In the genomic region with DNA sequence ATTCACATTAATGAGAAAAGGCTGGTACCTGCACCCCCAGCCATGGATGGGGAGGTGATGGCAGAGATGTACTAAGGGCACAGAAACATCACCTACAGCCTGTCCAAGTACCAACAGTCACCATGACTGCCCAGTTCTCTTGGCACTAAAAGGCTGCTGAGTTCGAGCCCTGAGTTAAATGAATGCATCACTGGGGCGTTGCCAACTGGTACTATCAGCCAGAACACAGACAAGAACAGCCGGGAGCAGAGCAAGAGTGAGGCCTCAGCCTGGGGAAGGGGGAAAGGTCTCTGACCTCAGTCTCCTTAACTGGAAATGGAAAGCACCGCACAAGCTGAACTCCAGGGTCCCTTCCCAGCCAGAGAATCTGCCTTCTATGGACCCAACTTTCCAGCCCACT, we compare ENCODE assay signal across 27 cellular contexts.
DNase-seq lines count a peak whose midpoint lies in the region; FAIRE-seq and TF ChIP-seq lines count a peak whose summit lies in the region.
"Had no signal": no experiment of that assay in that cellular context is flagged by ENCODE, and none has a peak within 500 bp of the region (broad histone marks: within the 10 kb centered on the region; RNA-seq: fewer than 3 reads in every experiment).

No MANE protein-coding gene starts in this region.

- H3K4me3 Mint-ChIP-seq in activated CD4-positive, alpha-beta T cell treated with anti-CD3 and anti-CD28 coated beads, Interleukin-2, amount 10 ng/mL, durations not matched to agents 7 days and 5 days: no peak overlapping the region
- H3K4me3 Mint-ChIP-seq: activated T-cell treated with anti-CD3 and anti-CD28 coated beads, Interleukin-2, amount 50 U/mL, for 72 hours; dendritic cell treated with granulocyte-macrophage colony-stimulating factor and Interleukin-4, amounts not matched to agents 40 ng/mL and 50 ng/mL, for 4 days; IgD-negative memory B cell; naive B cell; T-helper 1 cell treated with Interleukin-12 subunit alpha and Interleukin-12 subunit beta and Interleukin-4 antibody, amounts not matched to agents 30 μg/mL and 1 μg/mL, for 36 hours had no signal

- H4K20me1 ChIP-seq in KMS-11 (ENCODE audit: insufficient read depth): no peaks in the 10 kb centered on the region

- no peak overlapping the region for H2BK12ac ChIP-seq in mesenchymal stem cell (ENCODE audit: low read length in 2 of 2)

- H3K18ac ChIP-seq in mesenchymal stem cell (ENCODE audit: low read depth in 1 of 2, low read length in 2 of 2): no peak overlapping the region

- peak overlapping the region; percentile 65; the same call in 1 of the 2 replicates for H3K9ac ChIP-seq in KMS-11
- no peak overlapping the region for H3K9ac ChIP-seq in adipocyte (ENCODE audit: low read length)
- no peak overlapping the region for H3K9ac ChIP-seq in mesenchymal stem cell (ENCODE audit: low read length)

- no peaks in the 10 kb centered on the region for H3K79me2 ChIP-seq in KMS-11 (ENCODE audit: insufficient read depth, low read depth)

- no peaks in the 10 kb centered on the region for H3K36me3 Mint-ChIP-seq in activated CD4-positive, alpha-beta T cell treated with anti-CD3 and anti-CD28 coated beads, Interleukin-2, amount 10 ng/mL, durations not matched to agents 7 days and 5 days (ENCODE audit: low read depth)
- H3K36me3 Mint-ChIP-seq: IgD-negative memory B cell, naive B cell had no signal

- no peaks in the 10 kb centered on the region for H3K9me3 ChIP-seq in adipocyte (ENCODE audit: control insufficient read depth, low read length)
- H3K9me3 ChIP-seq in mesenchymal stem cell (ENCODE audit: control insufficient read depth, low read length): no peaks in the 10 kb centered on the region
- H3K9me3 ChIP-seq: Caco-2, heart right ventricle, SJCRH30, upper lobe of right lung had no signal

- DNase-seq in AG10803 (ENCODE audit: low read depth) (peak; percentile 27), adipocyte (ENCODE audit: low read depth) (peak; percentile 30), globus pallidus (ENCODE audit: low spot score) (peak; percentile 11), mesenchymal stem cell (no peak), urothelium cell line (ENCODE audit: low spot score) (no peak), posterior vena cava (ENCODE audit: low spot score) (no peak)
- DNase-seq in activated CD4-positive, alpha-beta T cell treated with anti-CD3 and anti-CD28 coated beads, Interleukin-2, amount 10 ng/mL, durations not matched to agents 7 days and 5 days: no peak
- DNase-seq: activated CD4-positive, alpha-beta T cell treated with anti-CD3 and anti-CD28 coated beads for 4 hours; activated naive CD4-positive, alpha-beta T cell treated with Interleukin-2 at 50 U/mL for 16 hours; activated T-cell treated with anti-CD3 and anti-CD28 coated beads, Interleukin-2, amount 50 U/mL, for 72 hours; amniotic stem cell; Caco-2; heart right ventricle; left colon; naive B cell; NCI-H1417 treated with DMSO at 0.1 percent for 48 hours; NCI-H510A treated with DMSO at 0.1 percent for 48 hours; NK-92 treated with Interleukin-12 subunit alpha and Interleukin-12 subunit beta, amount 100 ng/mL, for 24 hours; occipital lobe; SJCRH30; stimulated activated CD4-positive, alpha-beta T cell treated with anti-CD3 and anti-CD28 coated beads, Interleukin-2, amount 100 ng/mL, for 24 hours; upper lobe of right lung had no signal

- CTCF ChIA-PET in activated CD4-positive, alpha-beta T cell treated with anti-CD3 and anti-CD28 coated beads, Interleukin-2, amount 10 ng/mL, durations not matched to agents 7 days and 5 days (lab: Charles Lee): no interaction called here

- peaks cover 3% of the 10 kb centered on the region for H3K27me3 Mint-ChIP-seq in activated CD4-positive, alpha-beta T cell treated with anti-CD3 and anti-CD28 coated beads, Interleukin-2, amount 10 ng/mL, durations not matched to agents 7 days and 5 days
- H3K27me3 Mint-ChIP-seq: dendritic cell treated with granulocyte-macrophage colony-stimulating factor and Interleukin-4, amounts not matched to agents 40 ng/mL and 50 ng/mL, for 4 days had no signal

- H3K4me2 ChIP-seq in KMS-11: peak overlapping the region; percentile 79
- no peak overlapping the region for H3K4me2 ChIP-seq in mesenchymal stem cell (ENCODE audit: low read length, poor library complexity, severe bottlenecking)
- H3K4me2 ChIP-seq: smooth muscle cell had no signal

- no peak overlapping the region for H2BK120ac ChIP-seq in mesenchymal stem cell (ENCODE audit: low read depth, low read length)

- no peaks in the 10 kb centered on the region for H3K27me3 ChIP-seq in KMS-11 (ENCODE audit: insufficient read depth, low read depth)
- H3K27me3 ChIP-seq in adipocyte (replicated peaks; ENCODE audit: control insufficient read depth, insufficient read depth, low read length): peaks cover 49% of the 10 kb centered on the region
- H3K27me3 ChIP-seq in mesenchymal stem cell (ENCODE audit: control insufficient read depth in 1 of 2, insufficient read depth in 1 of 2, low read length in 2 of 2): peaks cover 0 to 78% of the 10 kb centered on the region in 2 experiments

- H4K8ac ChIP-seq in mesenchymal stem cell (ENCODE audit: low read length): no peak overlapping the region

- H2BK15ac ChIP-seq in mesenchymal stem cell (ENCODE audit: low read depth, poor library complexity, severe bottlenecking): no peak overlapping the region

- no peaks in the 10 kb centered on the region for H3K9me3 Mint-ChIP-seq in activated CD4-positive, alpha-beta T cell treated with anti-CD3 and anti-CD28 coated beads, Interleukin-2, amount 10 ng/mL, durations not matched to agents 7 days and 5 days
- H3K9me3 Mint-ChIP-seq: activated T-cell treated with anti-CD3 and anti-CD28 coated beads, Interleukin-2, amount 50 U/mL, for 72 hours; dendritic cell treated with granulocyte-macrophage colony-stimulating factor and Interleukin-4, amounts not matched to agents 40 ng/mL and 50 ng/mL, for 4 days; IgD-negative memory B cell; naive B cell; T-helper 1 cell treated with Interleukin-12 subunit alpha and Interleukin-12 subunit beta and Interleukin-4 antibody, amounts not matched to agents 30 μg/mL and 1 μg/mL, for 36 hours had no signal

- peak overlapping the region; percentile 84 for H2AFZ ChIP-seq in KMS-11 (ENCODE audit: low read depth)
- H2AFZ ChIP-seq in mesenchymal stem cell (ENCODE audit: low read depth, low read length): no peak overlapping the region

- peaks cover 62% of the 10 kb centered on the region for H3K79me1 ChIP-seq in mesenchymal stem cell (replicated peaks; ENCODE audit: low read length, poor library complexity, severe bottlenecking)

- H4K91ac ChIP-seq in mesenchymal stem cell (ENCODE audit: low read length): no peak overlapping the region

- no peak overlapping the region for H2BK5ac ChIP-seq in mesenchymal stem cell (ENCODE audit: low read depth, low read length, poor library complexity, severe bottlenecking)

- H3K4me1 Mint-ChIP-seq in activated CD4-positive, alpha-beta T cell treated with anti-CD3 and anti-CD28 coated beads, Interleukin-2, amount 10 ng/mL, durations not matched to agents 7 days and 5 days: peaks cover 4% of the 10 kb centered on the region

- H3K14ac ChIP-seq in mesenchymal stem cell (ENCODE audit: low read length in 2 of 2): no peak overlapping the region

- no peak overlapping the region for H3K4ac ChIP-seq in mesenchymal stem cell (ENCODE audit: low read depth in 1 of 2, low read length in 2 of 2)

- no peak overlapping the region for H3K23ac ChIP-seq in mesenchymal stem cell (ENCODE audit: low read length in 2 of 2)

- intact Hi-C loops in posterior vena cava (cut with DNase I): no loop called here

- POLR2A ChIA-PET in activated CD4-positive, alpha-beta T cell treated with anti-CD3 and anti-CD28 coated beads, Interleukin-2, amount 10 ng/mL, durations not matched to agents 7 days and 5 days (lab: Charles Lee): no interaction called here

- no peak overlapping the region for H3K4me3 ChIP-seq in AG10803 (ENCODE audit: low read length)
- H3K4me3 ChIP-seq in KMS-11 (IDR thresholded peaks at IDR 0.05; ENCODE audit: insufficient read depth, low read depth, low read length): no peak overlapping the region
- H3K4me3 ChIP-seq in adipocyte (ENCODE audit: low read length): no peak overlapping the region
- no peak overlapping the region for H3K4me3 ChIP-seq in mesenchymal stem cell (ENCODE audit: insufficient read depth in 1 of 2, low read depth in 1 of 2, low read length in 2 of 2)
- H3K4me3 ChIP-seq: heart right ventricle, SJCRH30, smooth muscle cell, upper lobe of right lung had no signal

- FAIRE-seq in urothelium cell line (lab: Jason Lieb, UNC): no peak

- H3K4me1 ChIP-seq in KMS-11 (ENCODE audit: low read depth, poor library complexity, severe bottlenecking): peaks cover 51% of the 10 kb centered on the region
- peaks cover 8% of the 10 kb centered on the region for H3K4me1 ChIP-seq in adipocyte (ENCODE audit: control insufficient read depth, insufficient read depth, low read length)
- peaks cover 28% of the 10 kb centered on the region for H3K4me1 ChIP-seq in mesenchymal stem cell (ENCODE audit: control insufficient read depth, insufficient read depth, low read depth, low read length)
- H3K4me1 ChIP-seq: Caco-2, SJCRH30, upper lobe of right lung had no signal

- H3K36me3 ChIP-seq in KMS-11 (ENCODE audit: insufficient read depth) (no peaks in the 10 kb centered on the region), adipocyte (ENCODE audit: control insufficient read depth, insufficient read depth, low read length, severe bottlenecking) (no peaks in the 10 kb centered on the region), mesenchymal stem cell (ENCODE audit: control insufficient read depth in 1 of 2, insufficient read depth in 2 of 2, low read depth in 1 of 2, low read length in 2 of 2) (peaks cover 0 to 22% of the 10 kb centered on the region in 2 experiments)
- H3K36me3 ChIP-seq: heart right ventricle, SJCRH30, upper lobe of right lung had no signal

- no peak overlapping the region for H3K27ac Mint-ChIP-seq in activated CD4-positive, alpha-beta T cell treated with anti-CD3 and anti-CD28 coated beads, Interleukin-2, amount 10 ng/mL, durations not matched to agents 7 days and 5 days
- H3K27ac Mint-ChIP-seq: activated T-cell treated with anti-CD3 and anti-CD28 coated beads, Interleukin-2, amount 50 U/mL, for 72 hours; dendritic cell treated with granulocyte-macrophage colony-stimulating factor and Interleukin-4, amounts not matched to agents 40 ng/mL and 50 ng/mL, for 4 days; IgD-negative memory B cell; naive B cell; T-helper 1 cell treated with Interleukin-12 subunit alpha and Interleukin-12 subunit beta and Interleukin-4 antibody, amounts not matched to agents 30 μg/mL and 1 μg/mL, for 36 hours had no signal

- no peak for TF ChIP-seq CTCF in AG10803 (conservative IDR thresholded peaks at IDR 0.05; ENCODE audit: low read length)
- TF ChIP-seq CTCF in KMS-11 (conservative IDR thresholded peaks at IDR 0.05; ENCODE audit: low read depth, low read length): no peak

- no peak overlapping the region for H2AK5ac ChIP-seq in mesenchymal stem cell (ENCODE audit: low read length, severe bottlenecking)

- WGBS in mesenchymal stem cell: 77% methylated on average over 4 of the region's 4 CpGs

- H3K27ac ChIP-seq in KMS-11 (peak overlapping the region; percentile 93), mesenchymal stem cell (ENCODE audit: low read length, poor library complexity, severe bottlenecking) (no peak overlapping the region)
- H3K27ac ChIP-seq: heart right ventricle, SJCRH30, upper lobe of right lung had no signal

Comparison
In these comparisons a context has a peak if more than half of its experiments do, and no peak if none do; other contexts are left out.
1. DNase-seq: peak in AG10803 (single experiment), adipocyte (single experiment) and globus pallidus (single experiment); none in mesenchymal stem cell (single experiment), activated CD4-positive, alpha-beta T cell treated with anti-CD3 and anti-CD28 coated beads, Interleukin-2, amount 10 ng/mL, durations not matched to agents 7 days and 5 days (single experiment), urothelium cell line (single experiment) and posterior vena cava (single experiment).